Comparison of ENCODE assay signal across 29 cellular contexts in genomic region chr11:68369161-68369560, GRCh38. TPM values are rescaled to one million over a fixed set of nuclear protein-coding genes. Genes with fewer than 3 reads are reported as not detected.
A peak's percentile ranks its signal among the peaks of the same experiment; 100 is the strongest.
DNase-seq lines count a peak whose midpoint lies in the region; ATAC-seq, FAIRE-seq and TF ChIP-seq lines count a peak whose summit lies in the region.
"Had no signal": no experiment of that assay in that cellular context is flagged by ENCODE, and none has a peak within 500 bp of the region (broad histone marks: within the 10 kb centered on the region; RNA-seq: fewer than 3 reads in every experiment).

No MANE protein-coding gene starts in this region.

- peaks cover 0 to 47% (median 0%) of the 10 kb centered on the region in 9 donors for H3K36me3 ChIP-seq in heart right ventricle
- peaks cover 23% of the 10 kb centered on the region; the same call in 2 of the 3 replicates for H3K36me3 ChIP-seq in K562 (ENCODE audit: control insufficient read depth, insufficient read depth, low read length)
- peaks cover 15% of the 10 kb centered on the region for H3K36me3 ChIP-seq in thoracic aorta
- H3K36me3 ChIP-seq in SK-N-SH (replicated peaks in 1 of 2; ENCODE audit: control insufficient read depth in 1 of 2, insufficient read depth in 2 of 2, low read length in 1 of 2) = peaks cover 0 to 11% of the 10 kb centered on the region in 2 experiments

- H3K27me3 Mint-ChIP-seq in naive B cell = peaks cover 0 to 15% (median 8%) of the 10 kb centered on the region in 3 donors
- H3K27me3 Mint-ChIP-seq: activated CD4-positive, alpha-beta T cell treated with anti-CD3 and anti-CD28 coated beads, Interleukin-2, amount 10 ng/mL, durations not matched to agents 24 days and 14 days had no signal

- TF ChIP-seq EP300 in K562 (IDR thresholded peaks at IDR 0.05; ENCODE audit: low read length) = no peak
- TF ChIP-seq EP300 in SK-N-SH (IDR thresholded peaks at IDR 0.05; ENCODE audit: borderline replicate concordance in 1 of 2, low read depth in 1 of 2, low read length in 1 of 2) = no peak

- TF ChIP-seq CTCF in heart right ventricle (IDR thresholded peaks at IDR 0.05) (no peak), K562 (IDR thresholded peaks at IDR 0.05 in 2 of 3, conservative IDR thresholded peaks at IDR 0.05 in 1 of 3; ENCODE audit: insufficient read depth in 2 of 3, low read depth in 1 of 3, low read length in 3 of 3) (no peak), thoracic aorta (IDR thresholded peaks at IDR 0.05) (no peak), SK-N-SH (IDR thresholded peaks at IDR 0.05) (no peak)

- no peak overlapping the region for H2AFZ ChIP-seq in K562 (ENCODE audit: low read depth, low read length)
- H2AFZ ChIP-seq in SK-N-SH (ENCODE audit: low read depth) = no peak overlapping the region
- H2AFZ ChIP-seq: GM23248 had no signal

- intact Hi-C loops in heart right ventricle (cut with DNase I) = no loop called here
- intact Hi-C loops in left cardiac atrium (cut with DNase I) = no loop called here
- intact Hi-C loops in K562 (cut with micrococcal nuclease) = no loop called here

- H4K20me1 ChIP-seq in K562 (replicated peaks; ENCODE audit: control insufficient read depth, insufficient read depth, low read length) (no peaks in the 10 kb centered on the region), SK-N-SH (ENCODE audit: insufficient read depth) (no peaks in the 10 kb centered on the region)

- WGBS in heart right ventricle, 2 donors = 92 to 96% methylated on average over 6 of the region's 6 CpGs
- WGBS in K562 (ENCODE audit: insufficient coverage, low coverage, missing lambda C conversion rate) = 81% methylated on average over 4 of the region's 6 CpGs
- 93% methylated on average over 6 of the region's 6 CpGs for WGBS in SK-N-SH (ENCODE audit: low lambda C conversion rate)

- H3K4me2 ChIP-seq in K562 (ENCODE audit: insufficient read depth, low read length) = no peak overlapping the region
- no peak overlapping the region for H3K4me2 ChIP-seq in SK-N-SH

- H3F3A ChIP-seq in SK-N-SH (replicated peaks; ENCODE audit: insufficient read depth) = no peaks in the 10 kb centered on the region

- H3K27me3 ChIP-seq in heart right ventricle (peaks cover 0 to 3% (median 0%) of the 10 kb centered on the region in 7 donors), K562 (ENCODE audit: control insufficient read depth in 2 of 2, insufficient read depth in 2 of 2, low read length in 2 of 2) (no peaks in the 10 kb centered on the region), thoracic aorta (replicated peaks; ENCODE audit: insufficient read depth) (no peaks in the 10 kb centered on the region), SK-N-SH (ENCODE audit: insufficient read depth) (no peaks in the 10 kb centered on the region)
- H3K27me3 ChIP-seq: heart left ventricle had no signal

- no peak for FAIRE-seq in K562 (lab: Jason Lieb, UNC)
- FAIRE-seq: A204.1, G401.6, GM18507 had no signal

- H3K9me3 ChIP-seq in heart right ventricle (no peaks in the 10 kb centered on the region), K562 (replicated peaks; ENCODE audit: control insufficient read depth, insufficient read depth, low read depth, low read length) (no peaks in the 10 kb centered on the region), thoracic aorta (no peaks in the 10 kb centered on the region), SK-N-SH (no peaks in the 10 kb centered on the region)
- H3K9me3 ChIP-seq: heart left ventricle had no signal

- H3K4me3 ChIP-seq in heart right ventricle (no peak overlapping the region), K562 (no peak overlapping the region), thoracic aorta (no peak overlapping the region), SK-N-SH (ENCODE audit: low read depth in 2 of 2, low read length in 1 of 2) (no peak overlapping the region)
- H3K4me3 ChIP-seq: GM23248, heart left ventricle had no signal

- no peaks in the 10 kb centered on the region for H3K9me2 ChIP-seq in SK-N-SH

- H3K4me3 Mint-ChIP-seq in naive B cell = peak overlapping the region in 5 of 8 donors; percentile 9 to 45 (median 42)
- H3K4me3 Mint-ChIP-seq: activated CD4-positive, alpha-beta T cell treated with anti-CD3 and anti-CD28 coated beads, Interleukin-2, amount 10 ng/mL, durations not matched to agents 24 days and 14 days; activated naive CD4-positive, alpha-beta T cell treated with anti-CD3 and anti-CD28 coated beads, Interleukin-2, amount 10 ng/mL, durations not matched to agents 7 days and 5 days had no signal

- TF ChIP-seq RAD21 in K562 (CRISPR knock-in tag; conservative IDR thresholded peaks at IDR 0.05 in 1 of 2, IDR thresholded peaks at IDR 0.05 in 1 of 2) (no peak), SK-N-SH (IDR thresholded peaks at IDR 0.05; ENCODE audit: low read length) (no peak)

- in situ Hi-C loops in K562 (cut with MboI) = no loop called here

- POLR2A ChIA-PET in K562 (lab: Yijun Ruan, JAX) (no interaction called here), SK-N-SH (lab: Yijun Ruan, JAX) (no interaction called here)

- no peaks in the 10 kb centered on the region for H3K9me1 ChIP-seq in K562 (ENCODE audit: control insufficient read depth, insufficient read depth, low read length)

- CTCF ChIA-PET in K562 (lab: Yijun Ruan, JAX; ENCODE audit: low intra/inter-chr PET ratio) = no interaction called here
- CTCF ChIA-PET in SK-N-SH (lab: Yijun Ruan, JAX) = interaction anchor here (1.2 to 4.1 kb wide), 3 partner anchors 11 to 111 kb away, joined by 4 to 16 read pairs (median 5); no protein-coding TSS in a partner anchor

- H3K79me2 ChIP-seq in K562 (ENCODE audit: control insufficient read depth, insufficient read depth, low read length) (no peaks in the 10 kb centered on the region), SK-N-SH (ENCODE audit: insufficient read depth) (no peaks in the 10 kb centered on the region)

- H3K9ac ChIP-seq in K562 (ENCODE audit: insufficient read depth in 1 of 2, low read depth in 2 of 2, low read length in 2 of 2) = 0 out of 4 replicates have a peak overlapping the region, but pooled peaks of 1 of the 2 experiments have one; percentile 6
- no peak overlapping the region for H3K9ac ChIP-seq in SK-N-SH
- H3K9ac ChIP-seq: GM23248 had no signal

- ATAC-seq in heart right ventricle (no peak), left cardiac atrium (no peak), K562 (peak; percentile 69), naive B cell (ENCODE audit: low read depth in 2 of 2) (no peak), thoracic aorta (ENCODE audit: insufficient number of reproducible peaks, low FRiP score, low read depth) (no peak)
- ATAC-seq: heart left ventricle, left lobe of liver, SK-N-SH treated with all-trans-retinoic acid at 6 μM for 48 hours had no signal

- peaks cover 32 to 50% (median 46%) of the 10 kb centered on the region in 9 donors for H3K4me1 ChIP-seq in heart right ventricle
- peaks cover 0 to 20% of the 10 kb centered on the region in 2 experiments; a peak in 2 of 5 replicates for H3K4me1 ChIP-seq in K562 (replicated peaks in 1 of 2; ENCODE audit: control insufficient read depth in 2 of 2, insufficient read depth in 2 of 2, low read length in 2 of 2)
- H3K4me1 ChIP-seq in thoracic aorta (ENCODE audit: control insufficient read depth in 1 of 2, low read depth in 2 of 2) = peaks cover 45 to 54% of the 10 kb centered on the region in 2 donors
- H3K4me1 ChIP-seq in SK-N-SH (ENCODE audit: control insufficient read depth in 1 of 2, insufficient read depth in 2 of 2, low read depth in 1 of 2, low read length in 1 of 2) = peaks cover 14 to 49% of the 10 kb centered on the region in 2 experiments

- no peak for TF ChIP-seq POLR2A in K562 (conservative IDR thresholded peaks at IDR 0.05)

- H3K9me3 Mint-ChIP-seq in naive B cell = no peaks in the 10 kb centered on the region
- H3K9me3 Mint-ChIP-seq: activated CD4-positive, alpha-beta T cell treated with anti-CD3 and anti-CD28 coated beads, Interleukin-2, amount 10 ng/mL, durations not matched to agents 24 days and 14 days; activated naive CD4-positive, alpha-beta T cell treated with anti-CD3 and anti-CD28 coated beads, Interleukin-2, amount 10 ng/mL, durations not matched to agents 7 days and 5 days had no signal

- no peaks in the 10 kb centered on the region for H3K36me3 Mint-ChIP-seq in naive B cell

- DNase-seq in heart right ventricle (no peak), left cardiac atrium (no peak), K562 (ENCODE audit: extremely low read depth in 1 of 4, low spot score in 3 of 4) (no peak), naive B cell (no peak), thoracic aorta (ENCODE audit: low spot score) (no peak), UCSD-AML1 (lab: John Stamatoyannopoulos, UW; ENCODE audit: unreplicated experiment) (no peak), SK-N-SH (no peak), HT-29 (ENCODE audit: low spot score) (no peak)
- DNase-seq: activated CD4-positive, alpha-beta T cell treated with anti-CD3 and anti-CD28 coated beads, Interleukin-2, amount 10 ng/mL, durations not matched to agents 24 days and 14 days; activated naive CD4-positive, alpha-beta T cell treated with anti-CD3 and anti-CD28 coated beads, Interleukin-2, amount 10 ng/mL, durations not matched to agents 7 days and 5 days; activated T-cell treated with anti-CD3 and anti-CD28 coated beads, Interleukin-2, amount 50 U/mL, for 48 hours; AML-193; central memory CD4-positive, alpha-beta T cell; DMS153; GM23248; midbrain; NCI-H1048; NCI-H187 treated with DMSO at 0.1 percent for 48 hours; NCI-H526; posterior cingulate gyrus; RPMI8226; substantia nigra had no signal

- H3K4me1 Mint-ChIP-seq in naive B cell = peaks cover 46 to 72% (median 64%) of the 10 kb centered on the region in 3 donors

- H3K27ac ChIP-seq in heart right ventricle (peak overlapping the region in 7 of 10 donors; percentile 7 to 94 (median 83)), K562 (ENCODE audit: extremely low read depth, low read depth, low read length) (no peak overlapping the region), thoracic aorta (peak overlapping the region; percentile 96 to 97), SK-N-SH (ENCODE audit: low read depth in 2 of 2, low read length in 1 of 2) (peak overlapping the region in 1 of 2 experiments; percentile 100; a peak in 1 of 4 replicates)
- H3K27ac ChIP-seq: epithelial cell of prostate, GM23248 had no signal

- peak overlapping the region in 4 of 6 donors; percentile 12 to 70 (median 46) for H3K27ac Mint-ChIP-seq in naive B cell
- H3K27ac Mint-ChIP-seq: activated CD4-positive, alpha-beta T cell treated with anti-CD3 and anti-CD28 coated beads, Interleukin-2, amount 10 ng/mL, durations not matched to agents 24 days and 14 days; activated naive CD4-positive, alpha-beta T cell treated with anti-CD3 and anti-CD28 coated beads, Interleukin-2, amount 10 ng/mL, durations not matched to agents 7 days and 5 days had no signal

- BruUV-seq in K562 (replicated peaks; lab: Mats Ljungman, UMichigan) = no TSS peak

RNA-seq across cellular contexts. Expression of gene LRP5, which starts 56.8 kb away (rescaled TPM):
- total RNA-seq in heart right ventricle = 10 to 100 TPM; 33.9 to 73.3 (median 46.3) TPM
- polyA plus RNA-seq in heart right ventricle = 10 to 100 TPM; 23.2 to 71.6 TPM
- total RNA-seq in left cardiac atrium = 10 to 100 TPM; 53.4 to 60.3 TPM
- 28.3 and 69.8 TPM in 2 replicates for total RNA-seq in K562 (2011; cell fraction: chromatin; rRNA removed; ENCODE audit: low replicate concordance)
- total RNA-seq in K562 (2011; cell fraction: nucleolus; rRNA removed) = 63.7 and 66.6 TPM in 2 replicates
- total RNA-seq in K562 (2011; cell fraction: nucleoplasm; rRNA removed) = 37.9 and 42.2 TPM in 2 replicates
- 14.9 and 23.8 TPM in 2 replicates for total RNA-seq in K562 (2014; rRNA removed)
- 2.1 and 3.1 TPM in 2 replicates for total RNA-seq in K562 (2014; rRNA removed; fragmentation: Illumina TruSeq; extraction: Trizol)
- total RNA-seq in K562 (2015; rRNA removed; fragmentation: Illumina TruSeq; extraction: Trizol) = 13.6 and 15.3 TPM in 2 replicates
- 43.1 and 44.2 TPM in 2 replicates for total RNA-seq in K562 (2021)
- polyA plus RNA-seq in K562 (2011; rRNA removed) = 5.1 and 11.0 TPM in 2 replicates
- 9.1 and 15.7 TPM in 2 replicates for polyA plus RNA-seq in K562 (2011; cell fraction: cytosol; rRNA removed)
- 16.9 and 36.4 TPM in 2 replicates for polyA plus RNA-seq in K562 (2011; cell fraction: nucleus; rRNA removed)
- polyA plus RNA-seq in K562 (2012) = 24.9 and 36.3 TPM in 2 replicates
- 13.5 and 28.2 TPM in 2 replicates for polyA plus RNA-seq in K562 (2014; fragmentation: Illumina TruSeq; extraction: Trizol)
- polyA plus RNA-seq in K562 (2014; fragmentation: Nextera tagmentation; extraction: Ambion mirVana) = under 1 TPM; 0.48 to 0.63 TPM
- polyA plus RNA-seq in K562 (2014; rRNA removed) = 16.1 and 17.6 TPM in 2 replicates
- polyA minus RNA-seq in K562 (2011; rRNA and poly(A)+ RNA removed) = 7.7 and 11.3 TPM in 2 replicates
- 21.3 and 34.5 TPM in 2 replicates for polyA minus RNA-seq in K562 (2011; cell fraction: cytosol; rRNA and poly(A)+ RNA removed)
- polyA minus RNA-seq in K562 (2011; cell fraction: nucleus; rRNA and poly(A)+ RNA removed) = 24.4 and 27.9 TPM in 2 replicates
- polyA plus RNA-seq in naive B cell (ENCODE audit: low read depth in 6 of 6) = under 1 TPM in 5 of 6 donors, not detected in 1; 0.04 to 0.88 (median 0.56) TPM
- total RNA-seq in thoracic aorta = 10 to 100 TPM; 67.2 to 99.1 TPM
- 10.2 and 15.0 TPM in 2 replicates for polyA plus RNA-seq in SK-N-SH (2012; rRNA removed)
- 6.1 and 10.0 TPM in 2 replicates for polyA plus RNA-seq in SK-N-SH (2012; cell fraction: cytosol; rRNA removed)
- 18.6 and 21.7 TPM in 2 replicates for polyA plus RNA-seq in SK-N-SH (2012; cell fraction: nucleus; rRNA removed)
- 165 and 199 TPM in 2 replicates for total RNA-seq in HT-29 (2014; rRNA removed; shearing (Covaris generic))
